In genomic region chr2:3706892-3707291, GRCh38 we compare ENCODE assay signal across 15 cellular contexts. TPM values are rescaled to one million over a fixed set of nuclear protein-coding genes. Genes with fewer than 3 reads are reported as not detected.
DNase-seq lines count a peak whose midpoint lies in the region; TF ChIP-seq lines count a peak whose summit lies in the region.
"Had no signal": no experiment of that assay in that cellular context is flagged by ENCODE, and none has a peak within 500 bp of the region (broad histone marks: within the 10 kb centered on the region; RNA-seq: fewer than 3 reads in every experiment).

No MANE protein-coding gene starts in this region.

- peaks cover 38% of the 10 kb centered on the region for H3K27me3 Mint-ChIP-seq in nephron (ENCODE audit: low read depth)

- DNase-seq in ascending aorta (ENCODE audit: low spot score in 2 of 2) (no peak), tibial artery (no peak), SJCRH30 (no peak), DMS79 (lab: John Stamatoyannopoulos, UW) (no peak)
- DNase-seq in activated effector memory CD4-positive, alpha-beta T cell treated with anti-CD3 and anti-CD28 coated beads, Interleukin-2, amount 50 U/mL, for 16 hours: no peak
- DNase-seq: BE2C; CD4-positive, alpha-beta memory T cell; DMS153; DND-41; GF-D8 had no signal

- H3K36me3 ChIP-seq in ascending aorta (no peaks in the 10 kb centered on the region), tibial artery (no peaks in the 10 kb centered on the region), SJCRH30 (no peaks in the 10 kb centered on the region)
- H3K36me3 ChIP-seq: BE2C had no signal

- H3K4me3 ChIP-seq in ascending aorta (no peak overlapping the region), tibial artery (no peak overlapping the region), SJCRH30 (no peak overlapping the region)
- H3K4me3 ChIP-seq: A549 had no signal

- no peak overlapping the region for H3K4me3 Mint-ChIP-seq in nephron
- H3K4me3 Mint-ChIP-seq: CD4-positive, alpha-beta memory T cell had no signal

- H3K4me1 Mint-ChIP-seq in nephron: peaks cover 10% of the 10 kb centered on the region

- peak overlapping the region in 2 of 3 experiments; percentile 31 to 41 for H3K27ac Mint-ChIP-seq in nephron
- H3K27ac Mint-ChIP-seq: CD4-positive, alpha-beta memory T cell had no signal

- peaks cover 4 to 20% of the 10 kb centered on the region in 2 donors for H3K4me1 ChIP-seq in ascending aorta
- peaks cover 0 to 37% (median 6%) of the 10 kb centered on the region in 4 donors for H3K4me1 ChIP-seq in tibial artery
- no peaks in the 10 kb centered on the region for H3K4me1 ChIP-seq in SJCRH30
- H3K4me1 ChIP-seq: A549, BE2C had no signal

- H3K27me3 ChIP-seq in ascending aorta: no peaks in the 10 kb centered on the region
- peaks cover 0 to 22% of the 10 kb centered on the region in 2 donors for H3K27me3 ChIP-seq in tibial artery
- 0 out of 2 replicates have a peak, but pooled peaks cover 6% of the 10 kb centered on the region for H3K27me3 ChIP-seq in SJCRH30
- H3K27me3 ChIP-seq: BE2C had no signal

- TF ChIP-seq CTCF in ascending aorta (IDR thresholded peaks at IDR 0.05) (no peak), nephron (IDR thresholded peaks at IDR 0.05; ENCODE audit: unreplicated experiment in 3 of 3) (no peak), tibial artery (IDR thresholded peaks at IDR 0.05) (no peak)

- H3K9me3 Mint-ChIP-seq in nephron: peaks cover 14% of the 10 kb centered on the region

- peaks cover 10% of the 10 kb centered on the region for H3K36me3 Mint-ChIP-seq in nephron (ENCODE audit: low read depth)

- H3K9me3 ChIP-seq in ascending aorta (no peaks in the 10 kb centered on the region), tibial artery (no peaks in the 10 kb centered on the region), SJCRH30 (replicated peaks) (no peaks in the 10 kb centered on the region)

- H3K27ac ChIP-seq in ascending aorta (peak overlapping the region; percentile 35 to 46), tibial artery (peak overlapping the region; percentile 2 to 34), SJCRH30 (no peak overlapping the region)
- H3K27ac ChIP-seq: A549, C4-2B had no signal

- intact Hi-C loops in ascending aorta (cut with DNase I): no loop called here
- intact Hi-C loops in tibial artery (cut with DNase I; ENCODE audit: low total_unique reads): no loop called here

RNA-seq across cellular contexts. Expression of gene DCDC2C, which starts 3.5 kb away (rescaled TPM):
- 2.4 TPM for total RNA-seq in ascending aorta
- total RNA-seq in SJCRH30 (2014; rRNA removed; shearing (Covaris generic)): not detected in 2 replicates
- total RNA-seq: CD4-positive, alpha-beta memory T cell; H4; HepG2 had no signal

RNA-seq across cellular contexts. Expression of gene ALLC, which starts 48.9 kb away (rescaled TPM):
- not detected for total RNA-seq in ascending aorta
- total RNA-seq in SJCRH30 (2014; rRNA removed; shearing (Covaris generic)): not detected in 2 replicates
- total RNA-seq: CD4-positive, alpha-beta memory T cell; H4 had no signal
